Comparison of ENCODE assay signal across 27 cellular contexts in the genomic region with DNA sequence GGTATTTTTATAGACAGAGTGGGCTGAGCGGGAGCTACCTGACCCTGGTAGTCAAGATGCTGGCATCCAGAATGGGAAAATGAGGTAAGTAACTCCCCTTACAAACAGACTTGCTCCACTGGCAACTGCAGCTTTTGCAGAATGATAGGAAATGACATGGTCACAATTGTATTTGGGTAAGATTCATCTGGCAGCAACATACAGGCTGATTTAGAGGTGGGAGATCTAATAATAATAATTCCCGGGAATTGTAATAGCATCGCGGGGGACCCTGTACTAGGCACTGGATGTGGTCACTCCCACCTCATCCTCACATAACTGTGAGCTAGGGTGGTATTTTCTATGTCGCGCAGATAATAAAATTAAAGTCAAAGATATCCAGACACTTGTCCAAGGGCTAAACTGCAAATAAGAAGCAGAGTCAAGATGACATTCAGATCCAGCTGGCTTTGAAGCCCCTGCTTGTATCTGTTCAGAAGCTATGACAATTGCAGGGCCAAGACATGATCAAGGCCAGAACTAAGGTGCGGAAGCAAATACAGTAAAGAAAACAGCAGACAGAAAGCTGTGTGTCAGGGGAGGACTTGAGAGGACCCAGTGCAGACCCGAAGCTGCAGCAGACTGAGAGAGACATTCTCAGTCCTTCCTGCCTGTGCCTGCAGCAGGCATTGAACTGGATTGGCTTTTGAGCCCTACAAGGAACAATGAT.
DNase-seq lines count a peak whose midpoint lies in the region; ATAC-seq and TF ChIP-seq lines count a peak whose summit lies in the region.
"Had no signal": no experiment of that assay in that cellular context is flagged by ENCODE, and none has a peak within 500 bp of the region (broad histone marks: within the 10 kb centered on the region; RNA-seq: fewer than 3 reads in every experiment).

No MANE protein-coding gene starts in this region.

- no peak overlapping the region for H2BK12ac ChIP-seq in trophoblast cell (ENCODE audit: low read length)

- no peak overlapping the region for H3K14ac ChIP-seq in trophoblast cell (ENCODE audit: low read length)

- no peak overlapping the region for H2BK5ac ChIP-seq in trophoblast cell (ENCODE audit: low read depth, low read length, poor library complexity)

- H3K4me3 ChIP-seq in right atrium auricular region = no peak overlapping the region
- no peak overlapping the region for H3K4me3 ChIP-seq in neural progenitor cell
- H3K4me3 ChIP-seq in trophoblast cell (ENCODE audit: low read depth, low read length) = no peak overlapping the region
- H3K4me3 ChIP-seq in ascending aorta = no peak overlapping the region
- H3K4me3 ChIP-seq: K562 had no signal

- no peaks in the 10 kb centered on the region for H3K36me3 ChIP-seq in right atrium auricular region
- H3K36me3 ChIP-seq in neural progenitor cell = no peaks in the 10 kb centered on the region
- no peaks in the 10 kb centered on the region for H3K36me3 ChIP-seq in trophoblast cell (ENCODE audit: control insufficient read depth in 1 of 2, insufficient read depth in 2 of 2, low read length in 2 of 2)
- no peaks in the 10 kb centered on the region for H3K36me3 ChIP-seq in ascending aorta
- H3K36me3 ChIP-seq: BE2C had no signal

- no peak overlapping the region for H3K4me3 Mint-ChIP-seq in activated CD8-positive, alpha-beta memory T cell treated with anti-CD3 and anti-CD28 coated beads, Interleukin-2, amount 10 ng/mL, durations not matched to agents 7 days and 5 days
- H3K4me3 Mint-ChIP-seq in neural progenitor cell = no peak overlapping the region
- H3K4me3 Mint-ChIP-seq: CD14-positive monocyte had no signal

- no peak overlapping the region for H3K23ac ChIP-seq in trophoblast cell (ENCODE audit: low read length)

- DNase-seq in activated CD8-positive, alpha-beta memory T cell treated with anti-CD3 and anti-CD28 coated beads for 24 hours = peak; percentile 5
- DNase-seq in activated CD8-positive, alpha-beta memory T cell treated with anti-CD3 and anti-CD28 coated beads, Interleukin-2, amount 10 ng/mL, durations not matched to agents 7 days and 5 days = no peak
- DNase-seq in SK-N-DZ (ENCODE audit: low spot score) = peak; percentile 75
- DNase-seq in right atrium auricular region (ENCODE audit: low spot score) = peak; percentile 30
- DNase-seq in neural progenitor cell (ENCODE audit: low spot score) = no peak
- DNase-seq in stimulated activated CD4-positive, alpha-beta T cell treated with anti-CD3 and anti-CD28 coated beads, Interleukin-15, amount 100 ng/mL, for 24 hours = no peak
- no peak for DNase-seq in trophoblast cell
- no peak for DNase-seq in ascending aorta (ENCODE audit: low spot score in 2 of 2)
- DNase-seq: BE2C, Calu3, DMS153, DND-41, H7, Kasumi-1, NCI-H1092 treated with DMSO at 0.1 percent for 48 hours, NCI-H1436, NCI-H187, NCI-H2081 treated with DMSO at 0.1 percent for 48 hours, NCI-H2171, NCI-H226, NCI-H510A, RPMI8226, SHP77 treated with DMSO at 0.1 percent for 48 hours had no signal

- intact Hi-C loops in ascending aorta (cut with DNase I) = no loop called here

- H4K8ac ChIP-seq in trophoblast cell (ENCODE audit: low read depth, low read length) = no peak overlapping the region

- H3K9me3 ChIP-seq in right atrium auricular region (no peaks in the 10 kb centered on the region), neural progenitor cell (ENCODE audit: low read depth) (no peaks in the 10 kb centered on the region), trophoblast cell (ENCODE audit: insufficient read depth, low read depth, low read length) (no peaks in the 10 kb centered on the region), ascending aorta (no peaks in the 10 kb centered on the region)
- H3K9me3 ChIP-seq: BE2C had no signal

- H3K18ac ChIP-seq in trophoblast cell (ENCODE audit: low read length) = no peak overlapping the region

- H4K12ac ChIP-seq in trophoblast cell (ENCODE audit: low read depth, low read length) = no peak overlapping the region

- CTCF ChIA-PET in activated CD8-positive, alpha-beta memory T cell treated with anti-CD3 and anti-CD28 coated beads, Interleukin-2, amount 10 ng/mL, durations not matched to agents 7 days and 5 days (lab: Charles Lee) = no interaction called here

- no peaks in the 10 kb centered on the region for H3K4me1 ChIP-seq in right atrium auricular region
- H3K4me1 ChIP-seq in neural progenitor cell = peaks cover 11% of the 10 kb centered on the region
- H3K4me1 ChIP-seq in trophoblast cell (ENCODE audit: control insufficient read depth in 1 of 2, insufficient read depth in 2 of 2, low read length in 2 of 2) = peaks cover 16 to 18% of the 10 kb centered on the region in 2 experiments
- H3K4me1 ChIP-seq in ascending aorta = no peaks in the 10 kb centered on the region

- no peak overlapping the region for H2BK120ac ChIP-seq in trophoblast cell (ENCODE audit: insufficient read depth, low read length, poor library complexity)

- H2AFZ ChIP-seq in neural progenitor cell (replicated peaks) = peak overlapping the region; percentile 21
- no peak overlapping the region for H2AFZ ChIP-seq in trophoblast cell (ENCODE audit: insufficient read depth, low read length, poor library complexity)

- peaks cover 10% of the 10 kb centered on the region for H3K9me3 Mint-ChIP-seq in activated CD8-positive, alpha-beta memory T cell treated with anti-CD3 and anti-CD28 coated beads, Interleukin-2, amount 10 ng/mL, durations not matched to agents 7 days and 5 days (ENCODE audit: low read depth)
- H3K9me3 Mint-ChIP-seq in neural progenitor cell = peaks cover 12% of the 10 kb centered on the region

- H2AK5ac ChIP-seq in trophoblast cell (ENCODE audit: low read length) = no peak overlapping the region

- H3K4ac ChIP-seq in trophoblast cell (ENCODE audit: low read depth, low read length) = no peak overlapping the region

- H3K27ac ChIP-seq in right atrium auricular region (peak overlapping the region in 1 of 2 donors; percentile 5), neural progenitor cell (no peak overlapping the region), trophoblast cell (ENCODE audit: low read depth, low read length) (no peak overlapping the region), ascending aorta (no peak overlapping the region)
- H3K27ac ChIP-seq: 22Rv1 had no signal

- WGBS in trophoblast cell (ENCODE audit: extremely low coverage, insufficient coverage, insufficient read length) = no CpG with 5 or more reads among the region's 8 CpGs

- no peaks in the 10 kb centered on the region for H3K27me3 Mint-ChIP-seq in activated CD8-positive, alpha-beta memory T cell treated with anti-CD3 and anti-CD28 coated beads, Interleukin-2, amount 10 ng/mL, durations not matched to agents 7 days and 5 days
- peaks cover 9% of the 10 kb centered on the region for H3K27me3 Mint-ChIP-seq in neural progenitor cell (ENCODE audit: insufficient read depth, low read depth)

- H3K79me1 ChIP-seq in trophoblast cell (ENCODE audit: low read length) = peaks cover 15% of the 10 kb centered on the region

- ATAC-seq in activated CD8-positive, alpha-beta memory T cell treated with anti-CD3 and anti-CD28 coated beads, Interleukin-2, amount 10 ng/mL, durations not matched to agents 7 days and 5 days = no peak
- ATAC-seq: HepG2, K562 had no signal

- H3K4me1 Mint-ChIP-seq in activated CD8-positive, alpha-beta memory T cell treated with anti-CD3 and anti-CD28 coated beads, Interleukin-2, amount 10 ng/mL, durations not matched to agents 7 days and 5 days = no peaks in the 10 kb centered on the region
- H3K4me1 Mint-ChIP-seq in neural progenitor cell = peaks cover 9% of the 10 kb centered on the region

- no peak overlapping the region for H4K91ac ChIP-seq in trophoblast cell (ENCODE audit: low read depth, low read length)

- H3K9ac ChIP-seq in neural progenitor cell (no peak overlapping the region), trophoblast cell (ENCODE audit: low read length) (no peak overlapping the region)

- H3F3A ChIP-seq in neural progenitor cell (ENCODE audit: low read depth) = no peaks in the 10 kb centered on the region

- no peaks in the 10 kb centered on the region for H4K20me1 ChIP-seq in neural progenitor cell (ENCODE audit: low read depth)

- H3K79me2 ChIP-seq in neural progenitor cell (ENCODE audit: low read depth) (no peaks in the 10 kb centered on the region), trophoblast cell (ENCODE audit: control insufficient read depth, insufficient read depth, low read length, poor library complexity) (peaks cover 2% of the 10 kb centered on the region)

- no peak overlapping the region for H3K27ac Mint-ChIP-seq in activated CD8-positive, alpha-beta memory T cell treated with anti-CD3 and anti-CD28 coated beads, Interleukin-2, amount 10 ng/mL, durations not matched to agents 7 days and 5 days
- H3K27ac Mint-ChIP-seq in neural progenitor cell = peak overlapping the region; percentile 19

- H3K27me3 ChIP-seq in right atrium auricular region = no peaks in the 10 kb centered on the region
- no peaks in the 10 kb centered on the region for H3K27me3 ChIP-seq in neural progenitor cell
- H3K27me3 ChIP-seq in trophoblast cell (ENCODE audit: insufficient read depth, low read length) = no peaks in the 10 kb centered on the region
- H3K27me3 ChIP-seq in ascending aorta = no peaks in the 10 kb centered on the region
- H3K27me3 ChIP-seq: BE2C had no signal

- H3K36me3 Mint-ChIP-seq in activated CD8-positive, alpha-beta memory T cell treated with anti-CD3 and anti-CD28 coated beads, Interleukin-2, amount 10 ng/mL, durations not matched to agents 7 days and 5 days = no peaks in the 10 kb centered on the region
- H3K36me3 Mint-ChIP-seq in neural progenitor cell = peaks cover 1% of the 10 kb centered on the region
- H3K36me3 Mint-ChIP-seq: CD14-positive monocyte had no signal

- H3K4me2 ChIP-seq in neural progenitor cell = no peak overlapping the region
- H3K4me2 ChIP-seq in trophoblast cell (ENCODE audit: low read length) = no peak overlapping the region

- TF ChIP-seq CTCF in right atrium auricular region (IDR thresholded peaks at IDR 0.05) (no peak), neural progenitor cell (IDR thresholded peaks at IDR 0.05) (no peak), ascending aorta (IDR thresholded peaks at IDR 0.05) (no peak)

Comparison
In these comparisons a context has a peak if more than half of its experiments do, and no peak if none do; other contexts are left out.
1. DNase-seq: peak in activated CD8-positive, alpha-beta memory T cell treated with anti-CD3 and anti-CD28 coated beads for 24 hours (single experiment), SK-N-DZ (single experiment) and right atrium auricular region (single experiment); none in activated CD8-positive, alpha-beta memory T cell treated with anti-CD3 and anti-CD28 coated beads, Interleukin-2, amount 10 ng/mL, durations not matched to agents 7 days and 5 days (single experiment), neural progenitor cell (single experiment), stimulated activated CD4-positive, alpha-beta T cell treated with anti-CD3 and anti-CD28 coated beads, Interleukin-15, amount 100 ng/mL, for 24 hours (single experiment), trophoblast cell (0 of 2) and ascending aorta (0 of 2).